In the genomic region with DNA sequence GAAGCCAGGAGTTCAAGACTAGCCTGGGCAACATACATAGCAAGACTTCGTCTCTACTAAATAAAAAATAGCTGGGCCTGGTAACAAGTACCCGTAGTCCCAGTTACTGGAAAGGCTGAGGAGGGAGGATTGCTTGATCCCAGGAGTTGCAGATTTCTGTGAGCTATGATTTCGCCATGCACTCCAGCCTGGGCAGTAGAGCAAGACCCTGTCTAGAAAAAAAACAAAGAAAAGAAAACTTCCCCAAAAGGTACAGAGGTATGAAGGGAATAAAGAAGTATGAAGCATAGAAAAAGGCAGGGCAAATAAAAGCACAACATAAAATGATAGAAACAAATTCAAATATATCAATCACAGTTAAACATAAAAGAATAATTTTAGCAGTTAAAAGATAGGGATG, we compare ENCODE assay signal across 21 cellular contexts.
"Had no signal": no experiment of that assay in that cellular context is flagged by ENCODE, and none has a peak within 500 bp of the region (broad histone marks: within the 10 kb centered on the region; RNA-seq: fewer than 3 reads in every experiment).

No MANE protein-coding gene starts in this region.

- H3K4me3 Mint-ChIP-seq: activated naive CD8-positive, alpha-beta T cell treated with anti-CD3 and anti-CD28 coated beads, Interleukin-2, amount 10 ng/mL, durations not matched to agents 7 days and 5 days; immature natural killer cell; memory B cell; nephron; stimulated activated naive CD8-positive, alpha-beta T cell treated with anti-CD3 and anti-CD28 coated beads, Interleukin-15, Interleukin-2, amounts not matched to agents 100 ng/mL and 50 ng/mL, for 24 hours; type B pancreatic cell had no signal

- H3K27ac ChIP-seq: ascending aorta, brain microvascular endothelial cell, heart left ventricle, neutrophil, right lobe of liver, thoracic aorta, vagina, VCaP had no signal

- H3K9me3 ChIP-seq: ascending aorta, neutrophil, right lobe of liver, thoracic aorta, vagina had no signal

- H3K27ac Mint-ChIP-seq: activated naive CD8-positive, alpha-beta T cell treated with anti-CD3 and anti-CD28 coated beads, Interleukin-2, amount 10 ng/mL, durations not matched to agents 7 days and 5 days; memory B cell; stimulated activated naive CD8-positive, alpha-beta T cell treated with anti-CD3 and anti-CD28 coated beads, Interleukin-15, Interleukin-2, amounts not matched to agents 100 ng/mL and 50 ng/mL, for 24 hours; type B pancreatic cell had no signal

- DNase-seq: activated CD4-positive, alpha-beta T cell treated with anti-CD3 and anti-CD28 coated beads for 1 hour; activated CD4-positive, alpha-beta T cell treated with anti-CD3 and anti-CD28 coated beads, Interleukin-2, amount 50 U/mL, for 1 hour; activated gamma-delta T cell treated with Interleukin-2 at 50 U/mL for 16 hours; activated naive CD8-positive, alpha-beta T cell treated with anti-CD3 and anti-CD28 coated beads, Interleukin-2, amount 10 ng/mL, durations not matched to agents 7 days and 5 days; brain microvascular endothelial cell; caudate nucleus; heart left ventricle; hypothalamus; immature natural killer cell; right lobe of liver; stimulated activated CD4-positive, alpha-beta T cell treated with anti-CD3 and anti-CD28 coated beads, Interleukin-4, amount 100 ng/mL, for 1 hour; T-helper 1 cell had no signal

- H3K9me3 Mint-ChIP-seq: immature natural killer cell, memory B cell had no signal

- ATAC-seq: heart left ventricle had no signal

- H3K27me3 ChIP-seq: ascending aorta, brain microvascular endothelial cell, heart left ventricle, neutrophil, right lobe of liver, vagina had no signal

- H3K36me3 Mint-ChIP-seq: immature natural killer cell had no signal

- H3K27me3 Mint-ChIP-seq: activated naive CD8-positive, alpha-beta T cell treated with anti-CD3 and anti-CD28 coated beads, Interleukin-2, amount 10 ng/mL, durations not matched to agents 7 days and 5 days; memory B cell; stimulated activated naive CD8-positive, alpha-beta T cell treated with anti-CD3 and anti-CD28 coated beads, Interleukin-15, Interleukin-2, amounts not matched to agents 100 ng/mL and 50 ng/mL, for 24 hours; type B pancreatic cell had no signal

- H3K4me3 ChIP-seq: ascending aorta, heart left ventricle, right lobe of liver, thoracic aorta, vagina had no signal

- H3K36me3 ChIP-seq: ascending aorta, brain microvascular endothelial cell, heart left ventricle, neutrophil, right lobe of liver, thoracic aorta, vagina had no signal

- H3K4me1 ChIP-seq: ascending aorta had no signal
